8 cellular contexts compared by ENCODE assay signal in the genomic region with DNA sequence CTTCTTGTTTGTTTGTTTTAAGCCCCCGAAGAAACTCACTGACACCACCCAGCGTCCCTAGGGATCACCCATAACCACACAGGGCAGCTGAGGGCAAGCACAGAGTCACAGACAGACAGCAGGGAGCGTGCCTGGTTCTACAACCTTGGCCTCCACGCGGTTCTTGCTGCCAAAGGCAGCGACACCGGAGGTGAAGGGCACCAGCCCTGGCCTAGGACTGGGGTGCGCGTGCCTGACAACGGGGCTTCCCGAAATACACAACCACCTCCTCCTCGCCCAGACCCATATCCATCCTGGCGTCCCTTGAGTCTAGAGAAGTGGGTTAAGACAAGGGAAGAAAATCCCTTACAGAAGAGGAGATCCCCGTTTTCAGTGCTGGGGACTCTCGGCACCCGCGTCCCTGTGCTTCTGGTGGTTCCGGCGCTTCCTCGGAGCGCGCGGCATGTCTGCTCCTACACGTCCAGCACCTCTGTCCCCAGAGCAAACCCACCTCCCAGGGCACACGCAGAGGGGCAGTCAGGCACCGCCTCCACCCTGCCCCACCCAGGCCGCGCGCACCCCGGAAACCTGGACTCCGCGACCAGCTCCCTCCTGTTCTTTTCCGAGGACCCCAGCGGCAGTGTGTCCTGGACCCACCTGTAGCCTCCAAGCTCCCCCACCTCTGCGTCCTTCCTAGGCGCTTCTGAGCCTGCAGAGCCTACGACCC. TPM values are rescaled to one million over a fixed set of nuclear protein-coding genes. Genes with fewer than 3 reads are reported as not detected.
DNase-seq lines count a peak whose midpoint lies in the region; ATAC-seq and TF ChIP-seq lines count a peak whose summit lies in the region.

No MANE protein-coding gene starts in this region.

- H3K4me1 ChIP-seq in H9 (ENCODE audit: insufficient read depth, low read length) (peaks cover 4% of the 10 kb centered on the region; the same call in 1 of the 2 replicates), NT2/D1 (ENCODE audit: insufficient read depth, insufficient read length) (peaks cover 2% of the 10 kb centered on the region), trophoblast cell (ENCODE audit: control insufficient read depth in 1 of 2, insufficient read depth in 2 of 2, low read length in 2 of 2) (peaks cover 8 to 11% of the 10 kb centered on the region in 2 experiments)

- no peak overlapping the region for H3T11ph ChIP-seq in H9 (ENCODE audit: low read length)

- H3K27me3 ChIP-seq in H9 (ENCODE audit: insufficient read depth, low read length), result peaks cover 17% of the 10 kb centered on the region; the same call in 1 of the 2 replicates
- H3K27me3 ChIP-seq in NT2/D1 (ENCODE audit: insufficient read depth, insufficient read length), result peaks cover 60% of the 10 kb centered on the region
- peaks cover 26% of the 10 kb centered on the region for H3K27me3 ChIP-seq in trophoblast cell (ENCODE audit: insufficient read depth, low read length)

- H4K12ac ChIP-seq in trophoblast cell (ENCODE audit: low read depth, low read length), result no peak overlapping the region

- H3K27ac Mint-ChIP-seq in H9 (no peak overlapping the region), glutamatergic neuron (ENCODE audit: unreplicated experiment) (no peak overlapping the region)

- H4K8ac ChIP-seq in H9 (replicated peaks; ENCODE audit: insufficient read length, low read depth, low read length) (no peak overlapping the region), trophoblast cell (ENCODE audit: low read depth, low read length) (no peak overlapping the region)

- H3K36me3 ChIP-seq in NT2/D1 (ENCODE audit: insufficient read depth, insufficient read length, low read length) (no peaks in the 10 kb centered on the region), trophoblast cell (ENCODE audit: control insufficient read depth in 1 of 2, insufficient read depth in 2 of 2, low read length in 2 of 2) (no peaks in the 10 kb centered on the region)

- peaks cover 16% of the 10 kb centered on the region for H3K23me2 ChIP-seq in H9 (ENCODE audit: insufficient read length, low read depth, low read length, poor library complexity, severe bottlenecking)

- H3K14ac ChIP-seq in H9 (ENCODE audit: insufficient read depth, low read length) (peak overlapping the region; percentile 31; the same call in 1 of the 2 replicates), trophoblast cell (ENCODE audit: low read length) (peak overlapping the region; percentile 19)

- H3K4me3 ChIP-seq in GM08714 (ENCODE audit: low read length) (peak overlapping the region; percentile 90), NT2/D1 (ENCODE audit: insufficient read length, low read depth) (peak overlapping the region; percentile 71), trophoblast cell (ENCODE audit: low read depth, low read length) (peak overlapping the region; percentile 85)

- H3K9ac ChIP-seq in H9 (ENCODE audit: extremely low read depth, insufficient read length, low read length), result no peak overlapping the region
- peak overlapping the region; percentile 72 for H3K9ac ChIP-seq in NT2/D1 (ENCODE audit: insufficient read length, low read depth)
- H3K9ac ChIP-seq in trophoblast cell (ENCODE audit: low read length), result peak overlapping the region; percentile 50

- H3K79me1 ChIP-seq in H9 (ENCODE audit: insufficient read depth, low read depth, low read length, poor library complexity, severe bottlenecking) (no peaks in the 10 kb centered on the region), trophoblast cell (ENCODE audit: low read length) (peaks cover 7% of the 10 kb centered on the region)

- DNase-seq in H9 (peak; percentile 40), NT2/D1 (ENCODE audit: low read depth, low spot score) (no peak), glutamatergic neuron (peak; percentile 20), trophoblast cell (peak in 1 of 2 donors; percentile 12), NCI-H2196 treated with DMSO at 0.1 percent for 48 hours (lab: John Stamatoyannopoulos, UW; ENCODE audit: unreplicated experiment) (no peak)
- DNase-seq in activated T-helper 9 cell treated with anti-CD3 and anti-CD28 coated beads, Interleukin-2, amount 50 U/mL, for 16 hours (ENCODE audit: low read depth), result peak; percentile 25

- H3K79me2 ChIP-seq in H9 (ENCODE audit: insufficient read depth, low read length) (no peaks in the 10 kb centered on the region), trophoblast cell (ENCODE audit: control insufficient read depth, insufficient read depth, low read length, poor library complexity) (peaks cover 6% of the 10 kb centered on the region)

- H3K4me2 ChIP-seq in H9 (ENCODE audit: insufficient read depth, insufficient read length, low read length), result peak overlapping the region; percentile 74
- peak overlapping the region; percentile 76 for H3K4me2 ChIP-seq in trophoblast cell (ENCODE audit: low read length)

- H3K18ac ChIP-seq in H9 (ENCODE audit: insufficient read length, low read depth, low read length), result no peak overlapping the region
- H3K18ac ChIP-seq in trophoblast cell (ENCODE audit: low read length), result no peak overlapping the region

- H3K4ac ChIP-seq in H9 (ENCODE audit: low read depth, low read length) (no peak overlapping the region), trophoblast cell (ENCODE audit: low read depth, low read length) (no peak overlapping the region)

- H2BK12ac ChIP-seq in H9 (ENCODE audit: insufficient read length, low read depth, low read length), result no peak overlapping the region
- H2BK12ac ChIP-seq in trophoblast cell (ENCODE audit: low read length), result no peak overlapping the region

- no peak overlapping the region for H4K91ac ChIP-seq in H9 (ENCODE audit: insufficient read length, low read depth, low read length)
- no peak overlapping the region for H4K91ac ChIP-seq in trophoblast cell (ENCODE audit: low read depth, low read length)

- no peaks in the 10 kb centered on the region for H3K36me3 Mint-ChIP-seq in H9 (ENCODE audit: insufficient read depth in 1 of 3, low read depth in 3 of 3)
- H3K36me3 Mint-ChIP-seq in glutamatergic neuron (ENCODE audit: unreplicated experiment), result no peaks in the 10 kb centered on the region

- WGBS in H9 (ENCODE audit: extremely low coverage, insufficient read length, low lambda C conversion rate), result no CpG with 5 or more reads among the region's 37 CpGs
- no CpG with 5 or more reads among the region's 37 CpGs for WGBS in trophoblast cell (ENCODE audit: extremely low coverage, insufficient coverage, insufficient read length)

- H3K27me3 Mint-ChIP-seq in H9 (ENCODE audit: low read depth) (peaks cover 64% of the 10 kb centered on the region), glutamatergic neuron (ENCODE audit: unreplicated experiment) (peaks cover 5% of the 10 kb centered on the region)

- H2AK5ac ChIP-seq in H9 (ENCODE audit: insufficient read length, low read length) (no peak overlapping the region), trophoblast cell (ENCODE audit: low read length) (no peak overlapping the region)

- H2AFZ ChIP-seq in H9 (ENCODE audit: low read length), result peak overlapping the region; percentile 17
- peak overlapping the region; percentile 50 for H2AFZ ChIP-seq in trophoblast cell (ENCODE audit: insufficient read depth, low read length, poor library complexity)

- no peak for TF ChIP-seq CTCF in H9 (conservative IDR thresholded peaks at IDR 0.05)
- TF ChIP-seq CTCF in glutamatergic neuron (IDR thresholded peaks at IDR 0.05; ENCODE audit: partially characterized antibody, unreplicated experiment), result no peak

- H3K9me3 Mint-ChIP-seq in H9 (no peaks in the 10 kb centered on the region; a peak in 2 of 5 replicates), glutamatergic neuron (ENCODE audit: unreplicated experiment) (peaks cover 8% of the 10 kb centered on the region)

- peaks cover under 1% of the 10 kb centered on the region for H4K20me1 ChIP-seq in H9 (ENCODE audit: control insufficient read depth, insufficient read depth, insufficient read length)

- H2BK15ac ChIP-seq in H9 (ENCODE audit: low read depth, low read length), result no peak overlapping the region

- H2BK20ac ChIP-seq in H9 (ENCODE audit: low read depth, low read length, poor library complexity, severe bottlenecking), result no peak overlapping the region

- H3K9me3 ChIP-seq in H9 (ENCODE audit: control insufficient read depth, low read depth, low read length) (no peaks in the 10 kb centered on the region), NT2/D1 (ENCODE audit: insufficient read depth, low read length) (no peaks in the 10 kb centered on the region), trophoblast cell (ENCODE audit: insufficient read depth, low read depth, low read length) (no peaks in the 10 kb centered on the region)

- H4K5ac ChIP-seq in H9 (ENCODE audit: insufficient read length, low read depth, low read length), result no peak overlapping the region

- H3K23ac ChIP-seq in H9 (ENCODE audit: insufficient read length, low read depth, low read length) (no peak overlapping the region), trophoblast cell (ENCODE audit: low read length) (no peak overlapping the region)

- H3K4me3 Mint-ChIP-seq in H9 (peak overlapping the region; percentile 77 to 91), glutamatergic neuron (ENCODE audit: unreplicated experiment) (peak overlapping the region; percentile 90)

- H2BK5ac ChIP-seq in H9 (ENCODE audit: insufficient read length, low read length), result no peak overlapping the region
- no peak overlapping the region for H2BK5ac ChIP-seq in trophoblast cell (ENCODE audit: low read depth, low read length, poor library complexity)

- H2BK120ac ChIP-seq in H9 (ENCODE audit: low read depth, low read length, poor library complexity, severe bottlenecking) (no peak overlapping the region), trophoblast cell (ENCODE audit: insufficient read depth, low read length, poor library complexity) (no peak overlapping the region)

- no peak overlapping the region for H3K56ac ChIP-seq in H9 (ENCODE audit: insufficient read length, low read depth, low read length)

- H3K4me1 Mint-ChIP-seq in H9, result peaks cover 35% of the 10 kb centered on the region in 2 experiments
- peaks cover 48% of the 10 kb centered on the region for H3K4me1 Mint-ChIP-seq in glutamatergic neuron (ENCODE audit: low read depth, unreplicated experiment)

- no peak for ATAC-seq in HG02870 (IDR thresholded peaks at IDR 0.05; ENCODE audit: unreplicated experiment)

- H3K27ac ChIP-seq in H9 (ENCODE audit: insufficient read length, low read depth, low read length) (no peak overlapping the region), trophoblast cell (ENCODE audit: low read depth, low read length) (no peak overlapping the region)

RNA-seq across cellular contexts. Expression of gene RFTN1, which starts 0.9 kb away (rescaled TPM):
- total RNA-seq in H9 (2021) (2.2 and 2.5 TPM in 2 replicates), glutamatergic neuron (ENCODE audit: unreplicated experiment) (6.4 TPM)
- polyA plus RNA-seq in trophoblast cell (2013), result 5.4 and 5.8 TPM in 2 replicates

Comparison
In these comparisons a context has a peak if more than half of its experiments do, and no peak if none do; other contexts are left out.
1. DNase-seq: peak in H9 (single experiment), activated T-helper 9 cell treated with anti-CD3 and anti-CD28 coated beads, Interleukin-2, amount 50 U/mL, for 16 hours (single experiment) and glutamatergic neuron (single experiment); none in NT2/D1 (single experiment) and NCI-H2196 treated with DMSO at 0.1 percent for 48 hours (single experiment).
2. Peak in every context shown above with its lines, with median percentiles within 50 percentile points of each other: H3K4me3 ChIP-seq.